Comparison of ENCODE assay signal across 9 cellular contexts in genomic region chr9:134433909-134434895, GRCh38.
DNase-seq lines count a peak whose midpoint lies in the region; TF ChIP-seq lines count a peak whose summit lies in the region.
"Had no signal": no experiment of that assay in that cellular context is flagged by ENCODE, and none has a peak within 500 bp of the region (broad histone marks: within the 10 kb centered on the region; RNA-seq: fewer than 3 reads in every experiment).

No MANE protein-coding gene starts in this region.

- peaks cover 4% of the 10 kb centered on the region for H4K20me1 ChIP-seq in neural progenitor cell (ENCODE audit: low read depth)

- H3K27ac ChIP-seq in VCaP (peak overlapping the region; percentile 96), neural progenitor cell (peak overlapping the region; percentile 87)

- no peak overlapping the region for H2AFZ ChIP-seq in neural progenitor cell (replicated peaks)

- H3K4me1 Mint-ChIP-seq in neural progenitor cell, result peaks cover 26% of the 10 kb centered on the region
- H3K4me1 Mint-ChIP-seq in type B pancreatic cell (ENCODE audit: unreplicated experiment), result peaks cover 19% of the 10 kb centered on the region
- H3K4me1 Mint-ChIP-seq in activated naive CD8-positive, alpha-beta T cell treated with anti-CD3 and anti-CD28 coated beads for 36 hours, result no peaks in the 10 kb centered on the region
- H3K4me1 Mint-ChIP-seq: activated CD8-positive, alpha-beta memory T cell treated with anti-CD3 and anti-CD28 coated beads, Interleukin-2, amount 10 ng/mL, durations not matched to agents 7 days and 5 days had no signal

- no peaks in the 10 kb centered on the region for H3K79me2 ChIP-seq in neural progenitor cell (ENCODE audit: low read depth)

- TF ChIP-seq CTCF in VCaP (conservative IDR thresholded peaks at IDR 0.05) (no peak), neural progenitor cell (IDR thresholded peaks at IDR 0.05) (no peak), type B pancreatic cell (conservative IDR thresholded peaks at IDR 0.05) (no peak), lower leg skin (IDR thresholded peaks at IDR 0.05) (no peak)

- peaks cover 6% of the 10 kb centered on the region for H3K36me3 Mint-ChIP-seq in neural progenitor cell
- peaks cover 8% of the 10 kb centered on the region for H3K36me3 Mint-ChIP-seq in type B pancreatic cell
- H3K36me3 Mint-ChIP-seq in activated naive CD8-positive, alpha-beta T cell treated with anti-CD3 and anti-CD28 coated beads for 36 hours, result no peaks in the 10 kb centered on the region
- H3K36me3 Mint-ChIP-seq: activated CD8-positive, alpha-beta memory T cell treated with anti-CD3 and anti-CD28 coated beads, Interleukin-2, amount 10 ng/mL, durations not matched to agents 7 days and 5 days had no signal

- H3K9me3 ChIP-seq in neural progenitor cell (ENCODE audit: low read depth), result no peaks in the 10 kb centered on the region

- H3K4me3 ChIP-seq in neural progenitor cell, result no peak overlapping the region
- H3K4me3 ChIP-seq in lower leg skin (ENCODE audit: low read depth, poor library complexity, severe bottlenecking), result no peak overlapping the region

- no peaks in the 10 kb centered on the region for H3K27me3 ChIP-seq in neural progenitor cell

- DNase-seq in fibroblast of peridontal ligament (ENCODE audit: extremely low read depth), result peak; percentile 7
- no peak for DNase-seq in neural progenitor cell (ENCODE audit: low spot score)
- DNase-seq in type B pancreatic cell (ENCODE audit: extremely low spot score, unreplicated experiment), result no peak
- no peak for DNase-seq in activated naive CD8-positive, alpha-beta T cell treated with anti-CD3 and anti-CD28 coated beads for 36 hours
- DNase-seq in lower leg skin (ENCODE audit: low spot score in 2 of 2), result no peak
- DNase-seq in SK-N-DZ (ENCODE audit: low spot score), result no peak
- DNase-seq: activated CD8-positive, alpha-beta memory T cell treated with anti-CD3 and anti-CD28 coated beads, Interleukin-2, amount 10 ng/mL, durations not matched to agents 7 days and 5 days; NCI-H526 treated with DMSO at 0.1 percent for 48 hours had no signal

- no peaks in the 10 kb centered on the region for H3K36me3 ChIP-seq in neural progenitor cell

- H3K9me3 Mint-ChIP-seq in neural progenitor cell (no peaks in the 10 kb centered on the region), type B pancreatic cell (no peaks in the 10 kb centered on the region)
- H3K9me3 Mint-ChIP-seq in activated naive CD8-positive, alpha-beta T cell treated with anti-CD3 and anti-CD28 coated beads for 36 hours, result no peaks in the 10 kb centered on the region

- WGBS in lower leg skin, 2 donors, result 62 to 63% methylated on average over 27 to 29 of the region's 30 CpGs

- intact Hi-C loops in lower leg skin (cut with DNase I; ENCODE audit: low total_unique reads), result no loop called here

- H3K4me3 Mint-ChIP-seq in neural progenitor cell (no peak overlapping the region), type B pancreatic cell (peak overlapping the region; percentile 45)
- no peak overlapping the region for H3K4me3 Mint-ChIP-seq in activated naive CD8-positive, alpha-beta T cell treated with anti-CD3 and anti-CD28 coated beads for 36 hours
- H3K4me3 Mint-ChIP-seq: activated CD8-positive, alpha-beta memory T cell treated with anti-CD3 and anti-CD28 coated beads, Interleukin-2, amount 10 ng/mL, durations not matched to agents 7 days and 5 days had no signal

- H3K27me3 Mint-ChIP-seq in neural progenitor cell (ENCODE audit: insufficient read depth, low read depth) (peaks cover 2% of the 10 kb centered on the region), type B pancreatic cell (no peaks in the 10 kb centered on the region)
- H3K27me3 Mint-ChIP-seq in activated naive CD8-positive, alpha-beta T cell treated with anti-CD3 and anti-CD28 coated beads for 36 hours, result no peaks in the 10 kb centered on the region
- H3K27me3 Mint-ChIP-seq: activated CD8-positive, alpha-beta memory T cell treated with anti-CD3 and anti-CD28 coated beads, Interleukin-2, amount 10 ng/mL, durations not matched to agents 7 days and 5 days had no signal

- no peak overlapping the region for H3K27ac Mint-ChIP-seq in neural progenitor cell
- H3K27ac Mint-ChIP-seq in type B pancreatic cell, result peak overlapping the region; percentile 84
- no peak overlapping the region for H3K27ac Mint-ChIP-seq in activated naive CD8-positive, alpha-beta T cell treated with anti-CD3 and anti-CD28 coated beads for 36 hours
- H3K27ac Mint-ChIP-seq: activated CD8-positive, alpha-beta memory T cell treated with anti-CD3 and anti-CD28 coated beads, Interleukin-2, amount 10 ng/mL, durations not matched to agents 7 days and 5 days had no signal

- TF ChIP-seq POLR2A in lower leg skin (IDR thresholded peaks at IDR 0.05), result no peak

- no peaks in the 10 kb centered on the region for H3F3A ChIP-seq in neural progenitor cell (ENCODE audit: low read depth)

- H3K4me2 ChIP-seq in neural progenitor cell, result no peak overlapping the region

- H3K9ac ChIP-seq in neural progenitor cell, result no peak overlapping the region

- peaks cover 17% of the 10 kb centered on the region for H3K4me1 ChIP-seq in neural progenitor cell
